5 cellular contexts compared by ENCODE assay signal in genomic region chr20:56524444-56524843, GRCh38. TPM values are rescaled to one million over a fixed set of nuclear protein-coding genes. Genes with fewer than 3 reads are reported as not detected.
"Had no signal": no experiment of that assay in that cellular context is flagged by ENCODE, and none has a peak within 500 bp of the region (broad histone marks: within the 10 kb centered on the region; RNA-seq: fewer than 3 reads in every experiment).

Gene FAM209A, plus strand, starts transcription at chr20:56524744. Its CDS starts 65 bp downstream, at chr20:56524809.

RNA-seq across cellular contexts. Expression of gene FAM209A, which starts in this region (rescaled TPM):
- total RNA-seq: M059J, Peyer's patch, Right ventricle myocardium superior, SJSA1 had no signal
- polyA plus RNA-seq: SK-N-SH had no signal
